23 cellular contexts compared by ENCODE assay signal in the genomic region with DNA sequence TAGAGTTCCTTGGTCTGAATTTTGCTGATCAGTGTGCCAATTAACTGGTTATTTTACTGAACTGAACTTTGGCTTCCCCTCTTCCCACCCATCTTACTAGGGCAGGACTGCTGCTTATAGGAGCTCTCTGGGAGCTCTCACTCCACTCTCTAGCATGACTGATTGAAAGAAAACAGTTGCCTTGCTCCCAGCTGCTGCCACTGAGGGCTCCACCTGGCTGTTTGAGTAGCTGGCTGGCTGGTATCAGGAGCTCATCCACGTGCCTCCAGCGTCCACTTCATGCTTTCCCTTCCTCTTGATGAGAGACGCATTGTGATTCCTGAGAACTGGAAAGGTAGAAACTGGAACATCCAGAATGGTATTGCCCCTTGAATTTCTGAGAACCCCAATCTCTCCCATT.
DNase-seq lines count a peak whose midpoint lies in the region; ATAC-seq, FAIRE-seq and TF ChIP-seq lines count a peak whose summit lies in the region.
"Had no signal": no experiment of that assay in that cellular context is flagged by ENCODE, and none has a peak within 500 bp of the region (broad histone marks: within the 10 kb centered on the region; RNA-seq: fewer than 3 reads in every experiment).

No MANE protein-coding gene starts in this region.

- H3K4me3 ChIP-seq in cardiac muscle cell = no peak overlapping the region
- H3K4me3 ChIP-seq in small intestine (ENCODE audit: low read depth in 1 of 2, low read length in 2 of 2) = no peak overlapping the region
- H3K4me3 ChIP-seq: adrenal gland, sigmoid colon, suprapubic skin had no signal

- H3K9me3 ChIP-seq in cardiac muscle cell (ENCODE audit: low read depth) (no peaks in the 10 kb centered on the region), small intestine (ENCODE audit: control insufficient read depth, low read depth) (no peaks in the 10 kb centered on the region)
- H3K9me3 ChIP-seq: adrenal gland, sigmoid colon, suprapubic skin had no signal

- DNase-seq in cardiac muscle cell (ENCODE audit: low read depth in 1 of 2, low spot score in 1 of 2) (peak in 1 of 2 donors; percentile 77), cardiac septum (ENCODE audit: low spot score) (no peak), NCI-H2107 treated with DMSO at 0.1 percent for 48 hours (lab: John Stamatoyannopoulos, UW; ENCODE audit: unreplicated experiment) (peak; percentile 77), small intestine (peak; percentile 12), D721Med (ENCODE audit: insufficient read length, low spot score) (no peak), T1000 (lab: John Stamatoyannopoulos, UW) (no peak)
- DNase-seq: ACHN; activated CD8-positive, alpha-beta memory T cell treated with anti-CD3 and anti-CD28 coated beads for 24 hours; adrenal gland; CD8-positive, alpha-beta T cell; central memory CD4-positive, alpha-beta T cell; effector memory CD8-positive, alpha-beta T cell; hippocampal formation; IMR-90; nucleus accumbens; sigmoid colon; stimulated activated CD4-positive, alpha-beta T cell treated with anti-CD3 and anti-CD28 coated beads, Interleukin-2, amount 100 ng/mL, for 24 hours; T-helper 1 cell had no signal

- no peaks in the 10 kb centered on the region for H3K4me1 ChIP-seq in cardiac muscle cell (ENCODE audit: low read depth)
- no peaks in the 10 kb centered on the region for H3K4me1 ChIP-seq in small intestine (ENCODE audit: control insufficient read depth in 2 of 2, insufficient read depth in 1 of 2, low read depth in 1 of 2, low read length in 1 of 2)
- H3K4me1 ChIP-seq: adrenal gland, sigmoid colon, suprapubic skin had no signal

- ATAC-seq in SK-N-SH treated with all-trans-retinoic acid at 6 μM for 48 hours = peak; percentile 65
- no peak for ATAC-seq in GM19035 (IDR thresholded peaks at IDR 0.05; ENCODE audit: unreplicated experiment)
- ATAC-seq: activated T-helper 17 cell treated with anti-CD3 and anti-CD28 coated beads, Interleukin-2, amount 50 U/mL, for 72 hours; CD8-positive, alpha-beta T cell; effector memory CD8-positive, alpha-beta T cell had no signal

- peak overlapping the region; percentile 73 for H3K27ac ChIP-seq in cardiac muscle cell
- no peak overlapping the region for H3K27ac ChIP-seq in small intestine (ENCODE audit: low read depth in 1 of 2, low read length in 1 of 2)
- H3K27ac ChIP-seq: adrenal gland, sigmoid colon, suprapubic skin, VCaP had no signal

- no peak for FAIRE-seq in small intestine (lab: Jason Lieb, UNC)
- no peak for FAIRE-seq in D721Med (lab: Jason Lieb, UNC)

- intact Hi-C loops in cardiac septum (cut with DNase I) = no loop called here

- H3K36me3 ChIP-seq in cardiac muscle cell (no peaks in the 10 kb centered on the region), small intestine (ENCODE audit: control insufficient read depth in 2 of 2, insufficient read depth in 2 of 2, low read length in 2 of 2) (no peaks in the 10 kb centered on the region)
- H3K36me3 ChIP-seq: adrenal gland, sigmoid colon, suprapubic skin had no signal

- H3K27me3 ChIP-seq in cardiac muscle cell (no peaks in the 10 kb centered on the region), small intestine (ENCODE audit: control insufficient read depth in 2 of 2, insufficient read depth in 2 of 2, low read length in 2 of 2) (no peaks in the 10 kb centered on the region)
- H3K27me3 ChIP-seq: adrenal gland, sigmoid colon, suprapubic skin had no signal

- WGBS in small intestine, 3 donors = 16 to 57% (median 28%) methylated on average over 3 of the region's 3 CpGs

- no peak for TF ChIP-seq CTCF in cardiac muscle cell (IDR thresholded peaks at IDR 0.05; ENCODE audit: low read depth, low read length)
- TF ChIP-seq CTCF in D721Med (IDR thresholded peaks at IDR 0.05; ENCODE audit: insufficient read depth, missing control alignments) = no peak

TF ChIP-seq in SK-N-SH treated with all-trans-retinoic acid at 6 μM for 48 hours, 23 proteins besides CTCF, POLR2A, EP300 and RAD21 (continues in another document):
- TF ChIP-seq CSDC2 (CRISPR knock-in tag; IDR thresholded peaks at IDR 0.05) (no peak), ZNF70 (CRISPR knock-in tag; IDR thresholded peaks at IDR 0.05) (no peak), ARNTL (CRISPR knock-in tag; IDR thresholded peaks at IDR 0.05; ENCODE audit: borderline replicate concordance, low read depth) (no peak), TOX (CRISPR knock-in tag; IDR thresholded peaks at IDR 0.05; ENCODE audit: borderline replicate concordance) (no peak), RARB (CRISPR knock-in tag; IDR thresholded peaks at IDR 0.05) (no peak), TCF4 (CRISPR knock-in tag; IDR thresholded peaks at IDR 0.05; ENCODE audit: borderline replicate concordance) (no peak), OSR1 (CRISPR knock-in tag; IDR thresholded peaks at IDR 0.05) (no peak), SNAI2 (CRISPR knock-in tag; IDR thresholded peaks at IDR 0.05) (no peak), ZFP30 (CRISPR knock-in tag; IDR thresholded peaks at IDR 0.05) (no peak), GLIS3 (CRISPR knock-in tag; IDR thresholded peaks at IDR 0.05) (no peak), ISL1 (CRISPR knock-in tag; IDR thresholded peaks at IDR 0.05) (no peak), ZC3H10 (CRISPR knock-in tag; IDR thresholded peaks at IDR 0.05) (no peak), BACH2 (CRISPR knock-in tag; IDR thresholded peaks at IDR 0.05; ENCODE audit: borderline replicate concordance) (no peak)
- TF ChIP-seq, protein P1, sequence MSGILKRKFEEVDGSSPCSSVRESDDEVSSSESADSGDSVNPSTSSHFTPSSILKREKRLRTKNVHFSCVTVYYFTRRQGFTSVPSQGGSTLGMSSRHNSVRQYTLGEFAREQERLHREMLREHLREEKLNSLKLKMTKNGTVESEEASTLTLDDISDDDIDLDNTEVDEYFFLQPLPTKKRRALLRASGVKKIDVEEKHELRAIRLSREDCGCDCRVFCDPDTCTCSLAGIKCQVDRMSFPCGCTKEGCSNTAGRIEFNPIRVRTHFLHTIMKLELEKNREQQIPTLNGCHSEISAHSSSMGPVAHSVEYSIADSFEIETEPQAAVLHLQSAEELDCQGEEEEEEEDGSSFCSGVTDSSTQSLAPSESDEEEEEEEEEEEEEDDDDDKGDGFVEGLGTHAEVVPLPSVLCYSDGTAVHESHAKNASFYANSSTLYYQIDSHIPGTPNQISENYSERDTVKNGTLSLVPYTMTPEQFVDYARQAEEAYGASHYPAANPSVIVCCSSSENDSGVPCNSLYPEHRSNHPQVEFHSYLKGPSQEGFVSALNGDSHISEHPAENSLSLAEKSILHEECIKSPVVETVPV (CRISPR knock-in tag; IDR thresholded peaks at IDR 0.05) = no peak
- TF ChIP-seq, protein P2, sequence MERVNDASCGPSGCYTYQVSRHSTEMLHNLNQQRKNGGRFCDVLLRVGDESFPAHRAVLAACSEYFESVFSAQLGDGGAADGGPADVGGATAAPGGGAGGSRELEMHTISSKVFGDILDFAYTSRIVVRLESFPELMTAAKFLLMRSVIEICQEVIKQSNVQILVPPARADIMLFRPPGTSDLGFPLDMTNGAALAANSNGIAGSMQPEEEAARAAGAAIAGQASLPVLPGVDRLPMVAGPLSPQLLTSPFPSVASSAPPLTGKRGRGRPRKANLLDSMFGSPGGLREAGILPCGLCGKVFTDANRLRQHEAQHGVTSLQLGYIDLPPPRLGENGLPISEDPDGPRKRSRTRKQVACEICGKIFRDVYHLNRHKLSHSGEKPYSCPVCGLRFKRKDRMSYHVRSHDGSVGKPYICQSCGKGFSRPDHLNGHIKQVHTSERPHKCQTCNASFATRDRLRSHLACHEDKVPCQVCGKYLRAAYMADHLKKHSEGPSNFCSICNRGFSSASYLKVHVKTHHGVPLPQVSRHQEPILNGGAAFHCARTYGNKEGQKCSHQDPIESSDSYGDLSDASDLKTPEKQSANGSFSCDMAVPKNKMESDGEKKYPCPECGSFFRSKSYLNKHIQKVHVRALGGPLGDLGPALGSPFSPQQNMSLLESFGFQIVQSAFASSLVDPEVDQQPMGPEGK (CRISPR knock-in tag; IDR thresholded peaks at IDR 0.05; ENCODE audit: borderline replicate concordance) = no peak
- TF ChIP-seq, protein P3, sequence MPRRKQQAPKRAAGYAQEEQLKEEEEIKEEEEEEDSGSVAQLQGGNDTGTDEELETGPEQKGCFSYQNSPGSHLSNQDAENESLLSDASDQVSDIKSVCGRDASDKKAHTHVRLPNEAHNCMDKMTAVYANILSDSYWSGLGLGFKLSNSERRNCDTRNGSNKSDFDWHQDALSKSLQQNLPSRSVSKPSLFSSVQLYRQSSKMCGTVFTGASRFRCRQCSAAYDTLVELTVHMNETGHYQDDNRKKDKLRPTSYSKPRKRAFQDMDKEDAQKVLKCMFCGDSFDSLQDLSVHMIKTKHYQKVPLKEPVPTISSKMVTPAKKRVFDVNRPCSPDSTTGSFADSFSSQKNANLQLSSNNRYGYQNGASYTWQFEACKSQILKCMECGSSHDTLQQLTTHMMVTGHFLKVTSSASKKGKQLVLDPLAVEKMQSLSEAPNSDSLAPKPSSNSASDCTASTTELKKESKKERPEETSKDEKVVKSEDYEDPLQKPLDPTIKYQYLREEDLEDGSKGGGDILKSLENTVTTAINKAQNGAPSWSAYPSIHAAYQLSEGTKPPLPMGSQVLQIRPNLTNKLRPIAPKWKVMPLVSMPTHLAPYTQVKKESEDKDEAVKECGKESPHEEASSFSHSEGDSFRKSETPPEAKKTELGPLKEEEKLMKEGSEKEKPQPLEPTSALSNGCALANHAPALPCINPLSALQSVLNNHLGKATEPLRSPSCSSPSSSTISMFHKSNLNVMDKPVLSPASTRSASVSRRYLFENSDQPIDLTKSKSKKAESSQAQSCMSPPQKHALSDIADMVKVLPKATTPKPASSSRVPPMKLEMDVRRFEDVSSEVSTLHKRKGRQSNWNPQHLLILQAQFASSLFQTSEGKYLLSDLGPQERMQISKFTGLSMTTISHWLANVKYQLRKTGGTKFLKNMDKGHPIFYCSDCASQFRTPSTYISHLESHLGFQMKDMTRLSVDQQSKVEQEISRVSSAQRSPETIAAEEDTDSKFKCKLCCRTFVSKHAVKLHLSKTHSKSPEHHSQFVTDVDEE (CRISPR knock-in tag; IDR thresholded peaks at IDR 0.05) = no peak
- TF ChIP-seq, protein P4, sequence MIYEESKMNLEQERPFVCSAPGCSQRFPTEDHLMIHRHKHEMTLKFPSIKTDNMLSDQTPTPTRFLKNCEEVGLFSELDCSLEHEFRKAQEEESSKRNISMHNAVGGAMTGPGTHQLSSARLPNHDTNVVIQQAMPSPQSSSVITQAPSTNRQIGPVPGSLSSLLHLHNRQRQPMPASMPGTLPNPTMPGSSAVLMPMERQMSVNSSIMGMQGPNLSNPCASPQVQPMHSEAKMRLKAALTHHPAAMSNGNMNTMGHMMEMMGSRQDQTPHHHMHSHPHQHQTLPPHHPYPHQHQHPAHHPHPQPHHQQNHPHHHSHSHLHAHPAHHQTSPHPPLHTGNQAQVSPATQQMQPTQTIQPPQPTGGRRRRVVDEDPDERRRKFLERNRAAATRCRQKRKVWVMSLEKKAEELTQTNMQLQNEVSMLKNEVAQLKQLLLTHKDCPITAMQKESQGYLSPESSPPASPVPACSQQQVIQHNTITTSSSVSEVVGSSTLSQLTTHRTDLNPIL (CRISPR knock-in tag; IDR thresholded peaks at IDR 0.05; ENCODE audit: low read depth) = no peak

Comparison
In these comparisons a context has a peak if more than half of its experiments do, and no peak if none do; other contexts are left out.
1. DNase-seq: peak in NCI-H2107 treated with DMSO at 0.1 percent for 48 hours (single experiment) and small intestine (single experiment); none in cardiac septum (single experiment), D721Med (single experiment) and T1000 (single experiment).